ENCODE assay signal across 7 cellular contexts in genomic region chr6:43636312-43636667, GRCh38. TPM values are rescaled to one million over a fixed set of nuclear protein-coding genes. Genes with fewer than 3 reads are reported as not detected.
DNase-seq lines count a peak whose midpoint lies in the region; ATAC-seq lines count a peak whose summit lies in the region.

No MANE protein-coding gene starts in this region.

- H3K4me3 Mint-ChIP-seq in central memory CD8-positive, alpha-beta T cell: peak overlapping the region; percentile 96

- no peak overlapping the region for H3K27ac ChIP-seq in mesendoderm (ENCODE audit: low read depth, low read length)

- peak overlapping the region; percentile 95 for H3K56ac ChIP-seq in mesendoderm (ENCODE audit: low read length)

- H3K4ac ChIP-seq in mesendoderm (ENCODE audit: low read depth, low read length): no peak overlapping the region

- peaks cover 6% of the 10 kb centered on the region for H3K36me3 ChIP-seq in mesendoderm (ENCODE audit: control insufficient read depth, insufficient read depth, low read length)

- no peak overlapping the region for H4K5ac ChIP-seq in mesendoderm (ENCODE audit: low read length)

- no peaks in the 10 kb centered on the region for H3K27me3 ChIP-seq in mesendoderm (ENCODE audit: insufficient read depth, low read length, poor library complexity)

- H3K23ac ChIP-seq in mesendoderm (ENCODE audit: low read length): no peak overlapping the region

- no peaks in the 10 kb centered on the region for H3K9me3 Mint-ChIP-seq in central memory CD8-positive, alpha-beta T cell

- peak overlapping the region; percentile 12 for H2AK5ac ChIP-seq in mesendoderm (ENCODE audit: low read length)

- WGBS in mesendoderm (ENCODE audit: extremely low coverage, insufficient coverage, low lambda C conversion rate): no CpG with 5 or more reads among the region's 7 CpGs

- H3K4me1 ChIP-seq in mesendoderm (ENCODE audit: control insufficient read depth, low read depth, low read length): peaks cover 3% of the 10 kb centered on the region

- intact Hi-C loops in posterior cingulate gyrus (cut with DNase I): loop anchor here (5.0 kb wide), 1 partner anchor 59 kb away; the partner anchor contains the start of genes POLH and XPO5

- peak overlapping the region; percentile 89 for H3K9ac ChIP-seq in mesendoderm (ENCODE audit: low read length)

- H3K4me3 ChIP-seq in mesendoderm (ENCODE audit: low read length): peak overlapping the region; percentile 78

- H3K79me2 ChIP-seq in mesendoderm (ENCODE audit: control insufficient read depth, insufficient read depth, low read length): peaks cover 14% of the 10 kb centered on the region

- peak; percentile 8 for ATAC-seq in GM19452 (IDR thresholded peaks at IDR 0.05; ENCODE audit: unreplicated experiment)
- peak; percentile 44 for ATAC-seq in central memory CD8-positive, alpha-beta T cell (replicated peaks; ENCODE audit: extremely low read depth, poor library complexity, severe bottlenecking)
- no peak for ATAC-seq in HG02759 (IDR thresholded peaks at IDR 0.05; ENCODE audit: unreplicated experiment)

- H2BK15ac ChIP-seq in mesendoderm (replicated peaks; ENCODE audit: low read depth): no peak overlapping the region

- H3K79me1 ChIP-seq in mesendoderm (ENCODE audit: low read length): peaks cover 14% of the 10 kb centered on the region

- no peaks in the 10 kb centered on the region for H3K27me3 Mint-ChIP-seq in central memory CD8-positive, alpha-beta T cell

- H3K4me2 ChIP-seq in mesendoderm (ENCODE audit: low read length): peak overlapping the region; percentile 92

- no peak overlapping the region for H2BK120ac ChIP-seq in mesendoderm (ENCODE audit: low read depth, low read length)

- H3K36me3 Mint-ChIP-seq in central memory CD8-positive, alpha-beta T cell (ENCODE audit: insufficient read depth): peaks cover 45% of the 10 kb centered on the region

- H3K18ac ChIP-seq in mesendoderm (ENCODE audit: low read length): no peak overlapping the region

- DNase-seq in NCI-H69 (lab: John Stamatoyannopoulos, UW) (peak; percentile 50), mesendoderm (no peak), NCI-H1417 treated with DMSO at 0.1 percent for 48 hours (lab: John Stamatoyannopoulos, UW) (no peak), posterior cingulate gyrus (no peak)
- DNase-seq in central memory CD8-positive, alpha-beta T cell (ENCODE audit: low spot score in 2 of 2): no peak

- H2BK5ac ChIP-seq in mesendoderm (ENCODE audit: low read length): no peak overlapping the region

- H3K27ac Mint-ChIP-seq in central memory CD8-positive, alpha-beta T cell (ENCODE audit: low read depth): peak overlapping the region; percentile 93

- no peak overlapping the region for H4K8ac ChIP-seq in mesendoderm (ENCODE audit: low read depth, low read length)

- peaks cover 48% of the 10 kb centered on the region for H3K4me1 Mint-ChIP-seq in central memory CD8-positive, alpha-beta T cell

RNA-seq across cellular contexts. Expression of gene MAD2L1BP, which starts 0.7 kb away (rescaled TPM):
- 34.1 TPM for polyA plus RNA-seq in mesendoderm (2013, experiment 1 of 2)
- polyA plus RNA-seq in mesendoderm (2013, experiment 2 of 2): 33.3 TPM

RNA-seq across cellular contexts. Expression of gene GTPBP2, which starts 7.2 kb away (rescaled TPM):
- 40.2 TPM for polyA plus RNA-seq in mesendoderm (2013, experiment 1 of 2)
- 38.1 TPM for polyA plus RNA-seq in mesendoderm (2013, experiment 2 of 2)

RNA-seq across cellular contexts. Expression of gene RSPH9, which starts 8.5 kb away (rescaled TPM):
- polyA plus RNA-seq in mesendoderm (2013, experiment 1 of 2): 0.08 TPM
- 0.03 TPM for polyA plus RNA-seq in mesendoderm (2013, experiment 2 of 2)

RNA-seq across cellular contexts. Expression of gene MRPS18A, which starts 51.3 kb away (rescaled TPM):
- 72.3 TPM for polyA plus RNA-seq in mesendoderm (2013, experiment 1 of 2)
- 71.9 TPM for polyA plus RNA-seq in mesendoderm (2013, experiment 2 of 2)
